Comparison of ENCODE assay signal across 8 cellular contexts in the genomic region with DNA sequence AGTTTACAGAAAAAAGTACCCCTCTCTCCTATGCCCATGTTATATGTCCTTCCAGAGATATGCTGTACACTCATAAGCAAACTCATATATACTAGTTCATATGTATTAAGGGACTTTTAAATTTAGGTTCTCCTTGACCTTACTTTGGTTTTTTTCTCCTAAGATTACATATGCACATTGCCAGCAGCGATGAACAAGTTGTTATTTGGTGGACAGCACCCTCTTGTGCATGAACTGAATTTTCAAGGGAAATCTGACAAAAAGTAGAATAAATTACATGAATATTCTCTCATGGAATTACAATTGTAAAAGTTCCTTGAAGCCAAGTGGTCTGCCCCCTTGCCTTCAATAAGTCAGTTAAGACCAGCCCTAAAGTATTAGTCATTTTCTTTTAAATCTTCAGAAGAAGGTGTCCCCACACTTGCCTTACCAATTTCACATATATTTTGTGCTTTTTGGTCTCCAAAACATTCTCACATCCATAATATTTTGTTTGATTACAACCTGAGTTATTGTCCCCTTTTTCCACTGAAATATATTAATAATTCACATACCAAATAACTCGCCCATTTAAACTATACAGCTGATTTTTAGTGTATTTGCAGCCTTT. TPM values are rescaled to one million over a fixed set of nuclear protein-coding genes. Genes with fewer than 3 reads are reported as not detected.
DNase-seq lines count a peak whose midpoint lies in the region; ATAC-seq, FAIRE-seq and TF ChIP-seq lines count a peak whose summit lies in the region.

No MANE protein-coding gene starts in this region.

- H3K9me3 ChIP-seq in K562 (replicated peaks; ENCODE audit: control insufficient read depth, insufficient read depth, low read depth, low read length) (no peaks in the 10 kb centered on the region), suprapubic skin (no peaks in the 10 kb centered on the region)

- no peaks in the 10 kb centered on the region for H3K9me3 Mint-ChIP-seq in T-cell

- no peaks in the 10 kb centered on the region for H3K9me1 ChIP-seq in K562 (ENCODE audit: control insufficient read depth, insufficient read depth, low read length)

- H3K27me3 Mint-ChIP-seq in T-cell, result peaks cover 6 to 16% of the 10 kb centered on the region in 2 donors

- no peak overlapping the region for H3K9ac ChIP-seq in K562 (ENCODE audit: insufficient read depth in 1 of 2, low read depth in 2 of 2, low read length in 2 of 2)

- H3K4me1 ChIP-seq in K562 (replicated peaks in 1 of 2; ENCODE audit: control insufficient read depth in 2 of 2, insufficient read depth in 2 of 2, low read length in 2 of 2) (no peaks in the 10 kb centered on the region; a peak in 1 of 5 replicates), suprapubic skin (peaks cover 5% of the 10 kb centered on the region)

- H3K27ac ChIP-seq in K562 (ENCODE audit: extremely low read depth, low read depth, low read length) (no peak overlapping the region), suprapubic skin (no peak overlapping the region)

- intact Hi-C loops in K562 (cut with micrococcal nuclease), result loop anchor here (1.0 to 10.0 kb wide), 6 partner anchors 86 to 1356 kb away; no protein-coding TSS in a partner anchor

- POLR2A ChIA-PET in K562 (lab: Yijun Ruan, JAX), result no interaction called here
- POLR2A ChIA-PET in T-cell (lab: Charles Lee), result no interaction called here

- no peak overlapping the region for H3K27ac Mint-ChIP-seq in T-cell

- H3K79me2 ChIP-seq in K562 (ENCODE audit: control insufficient read depth, insufficient read depth, low read length), result no peaks in the 10 kb centered on the region

- no peak overlapping the region for H2AFZ ChIP-seq in K562 (ENCODE audit: low read depth, low read length)

- ATAC-seq in GM21529 (IDR thresholded peaks at IDR 0.05; ENCODE audit: unreplicated experiment) (peak; percentile 59), K562 (peak; percentile 83), T-cell (replicated peaks in 1 of 4) (no peak)

- H3K27me3 ChIP-seq in K562 (ENCODE audit: control insufficient read depth in 2 of 2, insufficient read depth in 2 of 2, low read length in 2 of 2), result no peaks in the 10 kb centered on the region
- H3K27me3 ChIP-seq in suprapubic skin, result no peaks in the 10 kb centered on the region

- in situ Hi-C loops in K562 (cut with MboI), result loop anchor here (25.0 kb wide), 1 partner anchor 621 kb away; no protein-coding TSS in a partner anchor

- TF ChIP-seq CTCF in K562 (IDR thresholded peaks at IDR 0.05 in 2 of 3, conservative IDR thresholded peaks at IDR 0.05 in 1 of 3; ENCODE audit: insufficient read depth in 2 of 3, low read depth in 1 of 3, low read length in 3 of 3), result peak; percentile 39 to 77 (median 58); a peak in 5 of 6 replicates
- TF ChIP-seq CTCF in suprapubic skin (IDR thresholded peaks at IDR 0.05), result peak; percentile 37 to 53

- no peak for TF ChIP-seq POLR2A in K562 (conservative IDR thresholded peaks at IDR 0.05)
- TF ChIP-seq POLR2A in suprapubic skin (IDR thresholded peaks at IDR 0.05), result no peak

- CTCF ChIA-PET in K562 (lab: Yijun Ruan, JAX; ENCODE audit: low intra/inter-chr PET ratio) (interaction anchor here (0.5 to 2.1 kb wide), 3 partner anchors 275 to 498 kb away, joined by 4 to 10 read pairs (median 6); no protein-coding TSS in a partner anchor), T-cell (lab: Charles Lee) (no interaction called here)

- BruUV-seq in K562 (replicated peaks; lab: Mats Ljungman, UMichigan), result no TSS peak

- peak; percentile 86 to 88 for TF ChIP-seq RAD21 in K562 (CRISPR knock-in tag; conservative IDR thresholded peaks at IDR 0.05 in 1 of 2, IDR thresholded peaks at IDR 0.05 in 1 of 2)

- H3K4me1 Mint-ChIP-seq in T-cell, result no peaks in the 10 kb centered on the region

- TF ChIP-seq EP300 in K562 (IDR thresholded peaks at IDR 0.05; ENCODE audit: low read length), result no peak
- no peak for TF ChIP-seq EP300 in suprapubic skin (IDR thresholded peaks at IDR 0.05)

- DNase-seq in DMS153 treated with DMSO at 0.1 percent for 48 hours (lab: John Stamatoyannopoulos, UW; ENCODE audit: unreplicated experiment) (peak; percentile 8), M059J (ENCODE audit: low read depth) (peak; percentile 38), K562 (ENCODE audit: extremely low read depth in 1 of 4, low spot score in 3 of 4) (peak in 2 of 4 experiments; percentile 33 to 56), inferior parietal cortex (ENCODE audit: extremely low spot score) (peak; percentile 81), suprapubic skin (ENCODE audit: low spot score in 2 of 2) (no peak), T-cell (no peak), NCI-H128 (lab: John Stamatoyannopoulos, UW; ENCODE audit: unreplicated experiment) (no peak)

- peak; percentile 87 for FAIRE-seq in K562 (lab: Jason Lieb, UNC)

- no peak overlapping the region for H3K4me2 ChIP-seq in K562 (ENCODE audit: insufficient read depth, low read length)

- H3K4me3 ChIP-seq in K562 (no peak overlapping the region), suprapubic skin (no peak overlapping the region)

- no peaks in the 10 kb centered on the region for H3K36me3 ChIP-seq in K562 (ENCODE audit: control insufficient read depth, insufficient read depth, low read length)
- H3K36me3 ChIP-seq in suprapubic skin, result no peaks in the 10 kb centered on the region

- H3K36me3 Mint-ChIP-seq in T-cell, result no peaks in the 10 kb centered on the region

- no peaks in the 10 kb centered on the region for H4K20me1 ChIP-seq in K562 (replicated peaks; ENCODE audit: control insufficient read depth, insufficient read depth, low read length)

- WGBS in K562 (ENCODE audit: insufficient coverage, low coverage, missing lambda C conversion rate), result 0% methylated on average over 2 of the region's 2 CpGs
- WGBS in suprapubic skin, result 18% methylated on average over 2 of the region's 2 CpGs

- no peak overlapping the region for H3K4me3 Mint-ChIP-seq in T-cell

TF ChIP-seq in K562, 482 proteins besides CTCF, POLR2A, EP300 and RAD21 (continues in another document):
- TF ChIP-seq, protein P1, sequence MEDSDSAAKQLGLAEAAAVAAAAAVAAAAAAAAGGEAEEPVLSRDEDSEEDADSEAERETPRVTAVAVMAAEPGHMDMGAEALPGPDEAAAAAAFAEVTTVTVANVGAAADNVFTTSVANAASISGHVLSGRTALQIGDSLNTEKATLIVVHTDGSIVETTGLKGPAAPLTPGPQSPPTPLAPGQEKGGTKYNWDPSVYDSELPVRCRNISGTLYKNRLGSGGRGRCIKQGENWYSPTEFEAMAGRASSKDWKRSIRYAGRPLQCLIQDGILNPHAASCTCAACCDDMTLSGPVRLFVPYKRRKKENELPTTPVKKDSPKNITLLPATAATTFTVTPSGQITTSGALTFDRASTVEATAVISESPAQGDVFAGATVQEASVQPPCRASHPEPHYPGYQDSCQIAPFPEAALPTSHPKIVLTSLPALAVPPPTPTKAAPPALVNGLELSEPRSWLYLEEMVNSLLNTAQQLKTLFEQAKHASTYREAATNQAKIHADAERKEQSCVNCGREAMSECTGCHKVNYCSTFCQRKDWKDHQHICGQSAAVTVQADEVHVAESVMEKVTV (CRISPR knock-in tag; IDR thresholded peaks at IDR 0.05), result peak; percentile 83
- no peak for TF ChIP-seq PHF8 (IDR thresholded peaks at IDR 0.05; ENCODE audit: borderline replicate concordance, low read length)
- TF ChIP-seq MYNN (IDR thresholded peaks at IDR 0.05), result 0 out of 2 replicates have a peak, but pooled peaks have one; percentile 20
- TF ChIP-seq MYNN (CRISPR knock-in tag; IDR thresholded peaks at IDR 0.05), result no peak
- peak; percentile 79 for TF ChIP-seq ZNF384 (IDR thresholded peaks at IDR 0.05; ENCODE audit: low read depth, low read length)
- TF ChIP-seq ZNF764 (CRISPR knock-in tag; IDR thresholded peaks at IDR 0.05; ENCODE audit: low read depth), result no peak
- peak; percentile 73 for TF ChIP-seq SMC3 (conservative IDR thresholded peaks at IDR 0.05; ENCODE audit: insufficient read depth, low read depth, low read length)
- TF ChIP-seq ZNF282 (CRISPR knock-in tag; IDR thresholded peaks at IDR 0.05), result no peak
- no peak for TF ChIP-seq HNRNPUL1 (IDR thresholded peaks at IDR 0.05; ENCODE audit: low read length)
- TF ChIP-seq ATF4 (CRISPR knock-in tag; IDR thresholded peaks at IDR 0.05), result no peak
- TF ChIP-seq U2AF1 (optimal IDR thresholded peaks at IDR 0.05; ENCODE audit: low read depth, low read length), result peak; percentile 7

RNA-seq across cellular contexts. Expression of gene SMARCA5, which starts 30.6 kb away (rescaled TPM):
- 26.5 and 39.5 TPM in 2 replicates for total RNA-seq in M059J (2014; rRNA removed; shearing (Covaris generic))
- total RNA-seq in K562 (2011; cell fraction: chromatin; rRNA removed; ENCODE audit: low replicate concordance), result 19.4 and 76.5 TPM in 2 replicates
- 6.5 and 9.9 TPM in 2 replicates for total RNA-seq in K562 (2011; cell fraction: nucleolus; rRNA removed)
- 15.4 and 27.3 TPM in 2 replicates for total RNA-seq in K562 (2011; cell fraction: nucleoplasm; rRNA removed)
- 32.1 and 34.6 TPM in 2 replicates for total RNA-seq in K562 (2014; rRNA removed)
- total RNA-seq in K562 (2014; rRNA removed; fragmentation: Illumina TruSeq; extraction: Trizol), result 57.8 and 61.6 TPM in 2 replicates
- 48.0 and 50.4 TPM in 2 replicates for total RNA-seq in K562 (2015; rRNA removed; fragmentation: Illumina TruSeq; extraction: Trizol)
- 43.3 and 46.1 TPM in 2 replicates for total RNA-seq in K562 (2021)
- 18.2 and 25.8 TPM in 2 replicates for polyA plus RNA-seq in K562 (2011; rRNA removed)
- polyA plus RNA-seq in K562 (2011; cell fraction: cytosol; rRNA removed), result 6.8 and 8.0 TPM in 2 replicates
- 9.8 and 10.1 TPM in 2 replicates for polyA plus RNA-seq in K562 (2011; cell fraction: nucleus; rRNA removed)
- 31.0 and 55.8 TPM in 2 replicates for polyA plus RNA-seq in K562 (2012)
- 35.1 and 39.7 TPM in 2 replicates for polyA plus RNA-seq in K562 (2014; fragmentation: Illumina TruSeq; extraction: Trizol)
- 10 to 100 TPM; 21.6 to 23.1 TPM for polyA plus RNA-seq in K562 (2014; fragmentation: Nextera tagmentation; extraction: Ambion mirVana)
- polyA plus RNA-seq in K562 (2014; rRNA removed), result 26.5 and 31.6 TPM in 2 replicates
- polyA minus RNA-seq in K562 (2011; rRNA and poly(A)+ RNA removed), result 55.9 and 65.5 TPM in 2 replicates
- polyA minus RNA-seq in K562 (2011; cell fraction: cytosol; rRNA and poly(A)+ RNA removed), result 23.4 and 27.0 TPM in 2 replicates
- polyA minus RNA-seq in K562 (2011; cell fraction: nucleus; rRNA and poly(A)+ RNA removed), result 21.0 and 37.7 TPM in 2 replicates
- total RNA-seq in suprapubic skin, result 10 to 100 TPM; 14.8 to 25.8 (median 19.6) TPM
- 10 to 100 TPM; 43.4 to 56.4 (median 47.1) TPM for total RNA-seq in T-cell

Comparison
In these comparisons a context has a peak if more than half of its experiments do, and no peak if none do; other contexts are left out.
1. DNase-seq: peak in DMS153 treated with DMSO at 0.1 percent for 48 hours (single experiment), M059J (single experiment) and inferior parietal cortex (single experiment); none in suprapubic skin (0 of 2), T-cell (0 of 34) and NCI-H128 (single experiment).
2. ATAC-seq: peak in GM21529 (single experiment) and K562 (single experiment); none in T-cell (0 of 4).